In genomic region chr12:68317047-68317667, GRCh38 we compare ENCODE assay signal across 9 cellular contexts.
DNase-seq lines count a peak whose midpoint lies in the region; ATAC-seq and TF ChIP-seq lines count a peak whose summit lies in the region.
"Had no signal": no experiment of that assay in that cellular context is flagged by ENCODE, and none has a peak within 500 bp of the region (broad histone marks: within the 10 kb centered on the region; RNA-seq: fewer than 3 reads in every experiment).

No MANE protein-coding gene starts in this region.

- H3K9me3 Mint-ChIP-seq in stimulated activated memory B cell treated with anti-CD40 and anti-IgM and Interleukin-4, amounts not matched to agents 10 μg/mL and 1 μg/mL and 100 μg/mL, for 72 hours: no peaks in the 10 kb centered on the region

- ATAC-seq in stimulated activated memory B cell treated with anti-CD40 and anti-IgM and Interleukin-4, amounts not matched to agents 10 μg/mL and 1 μg/mL and 100 μg/mL, for 72 hours: no peak
- ATAC-seq in GM18867 (IDR thresholded peaks at IDR 0.05; ENCODE audit: unreplicated experiment): no peak

- DNase-seq in GM19238 (ENCODE audit: insufficient read length, low spot score): peak; percentile 16
- peak; percentile 24 for DNase-seq in NCI-H774 (lab: John Stamatoyannopoulos, UW)
- peak; percentile 60 for DNase-seq in amniotic stem cell (lab: John Stamatoyannopoulos, UW)
- peak; percentile 56 for DNase-seq in kidney glomerular epithelial cell (lab: John Stamatoyannopoulos, UW)
- DNase-seq in stimulated activated CD8-positive, alpha-beta memory T cell treated with anti-CD3 and anti-CD28 coated beads, Interleukin-4, amount 100 ng/mL, for 48 hours: peak; percentile 51

- no peak overlapping the region for H3K27ac Mint-ChIP-seq in stimulated activated memory B cell treated with anti-CD40 and anti-IgM and Interleukin-4, amounts not matched to agents 10 μg/mL and 1 μg/mL and 100 μg/mL, for 72 hours

- H3K4me1 Mint-ChIP-seq in stimulated activated memory B cell treated with anti-CD40 and anti-IgM and Interleukin-4, amounts not matched to agents 10 μg/mL and 1 μg/mL and 100 μg/mL, for 72 hours: no peaks in the 10 kb centered on the region

- H3K36me3 Mint-ChIP-seq in stimulated activated memory B cell treated with anti-CD40 and anti-IgM and Interleukin-4, amounts not matched to agents 10 μg/mL and 1 μg/mL and 100 μg/mL, for 72 hours: peaks cover 12% of the 10 kb centered on the region

- peak; percentile 81 for TF ChIP-seq CTCF in C4-2B (conservative IDR thresholded peaks at IDR 0.05)

- H3K27me3 Mint-ChIP-seq in stimulated activated memory B cell treated with anti-CD40 and anti-IgM and Interleukin-4, amounts not matched to agents 10 μg/mL and 1 μg/mL and 100 μg/mL, for 72 hours: no peaks in the 10 kb centered on the region

- H3K27ac ChIP-seq in C4-2B: no peak overlapping the region
- H3K27ac ChIP-seq: skin epidermis had no signal

- no peak overlapping the region for H3K4me3 Mint-ChIP-seq in stimulated activated memory B cell treated with anti-CD40 and anti-IgM and Interleukin-4, amounts not matched to agents 10 μg/mL and 1 μg/mL and 100 μg/mL, for 72 hours
